28 cellular contexts compared by ENCODE assay signal in genomic region chrX:101740642-101741041, GRCh38.
"Had no signal": no experiment of that assay in that cellular context is flagged by ENCODE, and none has a peak within 500 bp of the region (broad histone marks: within the 10 kb centered on the region; RNA-seq: fewer than 3 reads in every experiment).

No MANE protein-coding gene starts in this region.

- H3K9me3 ChIP-seq: stomach, suprapubic skin, testis, thoracic aorta, thyroid gland, tibial artery, tibial nerve, transverse colon, upper lobe of left lung, upper lobe of right lung, uterus, vagina had no signal

- H3K27ac ChIP-seq: stomach, suprapubic skin, testis, thoracic aorta, thyroid gland, tibial artery, tibial nerve, transverse colon, upper lobe of left lung, upper lobe of right lung, uterus, vagina had no signal

- H3K4me3 ChIP-seq: stomach, suprapubic skin, testis, thoracic aorta, thyroid gland, tibial artery, tibial nerve, transverse colon, upper lobe of left lung, upper lobe of right lung, uterus, vagina had no signal

- H3K4me3 Mint-ChIP-seq: stimulated activated effector memory CD8-positive, alpha-beta T cell treated with anti-CD3 and anti-CD28 coated beads, Interleukin-12 subunit alpha, Interleukin-12 subunit beta, amount 100 ng/mL, for 72 hours; stimulated activated memory B cell treated with anti-CD40 and anti-IgM and Interleukin-4, amounts not matched to agents 10 μg/mL and 1 μg/mL and 100 μg/mL, for 72 hours; stimulated activated naive B cell treated with anti-CD40 and anti-IgM and Interleukin-4, amounts not matched to agents 10 μg/mL and 1 μg/mL and 100 μg/mL, for 72 hours; stimulated activated naive CD8-positive, alpha-beta T cell treated with anti-CD3 and anti-CD28 coated beads, Interleukin-15, amount 100 ng/mL, for 72 hours; stimulated activated naive CD8-positive, alpha-beta T cell treated with anti-CD3 and anti-CD28 coated beads, Interleukin-15, Interleukin-2, amounts not matched to agents 100 ng/mL and 50 ng/mL, for 24 hours; type B pancreatic cell had no signal

- H3K27me3 ChIP-seq: stomach, suprapubic skin, testis, thyroid gland, tibial artery, tibial nerve, transverse colon, upper lobe of left lung, upper lobe of right lung, vagina had no signal

- DNase-seq: stimulated activated CD4-positive, alpha-beta T cell treated with anti-CD3 and anti-CD28 coated beads, Interleukin-2, amount 100 ng/mL, for 48 hours; stimulated activated CD4-positive, alpha-beta T cell treated with anti-CD3 and anti-CD28 coated beads, Interleukin-4, amount 100 ng/mL, for 1 hour; stimulated activated CD4-positive, alpha-beta T cell treated with anti-CD3 and anti-CD28 coated beads, Interleukin-4, amount 100 ng/mL, for 24 hours; stimulated activated CD4-positive, alpha-beta T cell treated with anti-CD3 and anti-CD28 coated beads, Interleukin-4, amount 100 ng/mL, for 4 hours; stimulated activated CD8-positive, alpha-beta memory T cell treated with anti-CD3 and anti-CD28 coated beads, Interleukin-4, amount 100 ng/mL, for 48 hours; stimulated activated naive B cell treated with anti-CD40 and anti-IgM and Interleukin-4, amounts not matched to agents 10 μg/mL and 1 μg/mL and 100 μg/mL, for 72 hours; stimulated activated naive CD4-positive, alpha-beta T cell; stimulated activated naive CD4-positive, alpha-beta T cell treated with Interleukin-2 at 50 U/mL for 16 hours; stimulated activated naive CD8-positive, alpha-beta T cell treated with anti-CD3 and anti-CD28 coated beads, Interleukin-15, amount 100 ng/mL, for 72 hours; stimulated activated naive CD8-positive, alpha-beta T cell treated with anti-CD3 and anti-CD28 coated beads, Interleukin-15, Interleukin-2, amounts not matched to agents 100 U/mL and 50 U/mL, for 24 hours; stomach; substantia nigra; testis; thyroid gland; tibial artery; transverse colon; trophoblast cell; upper lobe of left lung; upper lobe of right lung; uterus had no signal

- H3K36me3 Mint-ChIP-seq: stimulated activated effector memory CD8-positive, alpha-beta T cell treated with anti-CD3 and anti-CD28 coated beads, Interleukin-12 subunit alpha, Interleukin-12 subunit beta, amount 100 ng/mL, for 72 hours; stimulated activated memory B cell treated with anti-CD40 and anti-IgM and Interleukin-4, amounts not matched to agents 10 μg/mL and 1 μg/mL and 100 μg/mL, for 72 hours; stimulated activated naive B cell treated with anti-CD40 and anti-IgM and Interleukin-4, amounts not matched to agents 10 μg/mL and 1 μg/mL and 100 μg/mL, for 72 hours; type B pancreatic cell had no signal

- H3K4me1 ChIP-seq: stomach, suprapubic skin, testis, thyroid gland, tibial artery, tibial nerve, transverse colon, upper lobe of left lung, upper lobe of right lung, uterus, vagina had no signal

- H3K4me1 Mint-ChIP-seq: stimulated activated effector memory CD8-positive, alpha-beta T cell treated with anti-CD3 and anti-CD28 coated beads, Interleukin-12 subunit alpha, Interleukin-12 subunit beta, amount 100 ng/mL, for 72 hours; stimulated activated memory B cell treated with anti-CD40 and anti-IgM and Interleukin-4, amounts not matched to agents 10 μg/mL and 1 μg/mL and 100 μg/mL, for 72 hours; stimulated activated naive CD8-positive, alpha-beta T cell treated with anti-CD3 and anti-CD28 coated beads, Interleukin-15, amount 100 ng/mL, for 72 hours had no signal

- H3K9me3 Mint-ChIP-seq: stimulated activated effector memory CD8-positive, alpha-beta T cell treated with anti-CD3 and anti-CD28 coated beads, Interleukin-12 subunit alpha, Interleukin-12 subunit beta, amount 100 ng/mL, for 72 hours; stimulated activated memory B cell treated with anti-CD40 and anti-IgM and Interleukin-4, amounts not matched to agents 10 μg/mL and 1 μg/mL and 100 μg/mL, for 72 hours; stimulated activated naive B cell treated with anti-CD40 and anti-IgM and Interleukin-4, amounts not matched to agents 10 μg/mL and 1 μg/mL and 100 μg/mL, for 72 hours; stimulated activated naive CD8-positive, alpha-beta T cell treated with anti-CD3 and anti-CD28 coated beads, Interleukin-15, amount 100 ng/mL, for 72 hours; stimulated activated naive CD8-positive, alpha-beta T cell treated with anti-CD3 and anti-CD28 coated beads, Interleukin-15, Interleukin-2, amounts not matched to agents 100 ng/mL and 50 ng/mL, for 24 hours; type B pancreatic cell had no signal

- H3K36me3 ChIP-seq: stomach, suprapubic skin, thoracic aorta, thyroid gland, tibial artery, tibial nerve, transverse colon, upper lobe of left lung, upper lobe of right lung, uterus, vagina had no signal

- H3K27ac Mint-ChIP-seq: stimulated activated effector memory CD8-positive, alpha-beta T cell treated with anti-CD3 and anti-CD28 coated beads, Interleukin-12 subunit alpha, Interleukin-12 subunit beta, amount 100 ng/mL, for 72 hours; stimulated activated memory B cell treated with anti-CD40 and anti-IgM and Interleukin-4, amounts not matched to agents 10 μg/mL and 1 μg/mL and 100 μg/mL, for 72 hours; stimulated activated naive B cell treated with anti-CD40 and anti-IgM and Interleukin-4, amounts not matched to agents 10 μg/mL and 1 μg/mL and 100 μg/mL, for 72 hours; stimulated activated naive CD8-positive, alpha-beta T cell treated with anti-CD3 and anti-CD28 coated beads, Interleukin-15, amount 100 ng/mL, for 72 hours; stimulated activated naive CD8-positive, alpha-beta T cell treated with anti-CD3 and anti-CD28 coated beads, Interleukin-15, Interleukin-2, amounts not matched to agents 100 ng/mL and 50 ng/mL, for 24 hours; type B pancreatic cell had no signal

- H3K27me3 Mint-ChIP-seq: stimulated activated memory B cell treated with anti-CD40 and anti-IgM and Interleukin-4, amounts not matched to agents 10 μg/mL and 1 μg/mL and 100 μg/mL, for 72 hours; type B pancreatic cell had no signal

- ATAC-seq: stimulated activated effector memory CD8-positive, alpha-beta T cell treated with anti-CD3 and anti-CD28 coated beads, Interleukin-12 subunit alpha, Interleukin-12 subunit beta, amount 100 ng/mL, for 72 hours; stimulated activated memory B cell treated with anti-CD40 and anti-IgM and Interleukin-4, amounts not matched to agents 10 μg/mL and 1 μg/mL and 100 μg/mL, for 72 hours; stimulated activated naive B cell treated with anti-CD40 and anti-IgM and Interleukin-4, amounts not matched to agents 10 μg/mL and 1 μg/mL and 100 μg/mL, for 72 hours; stimulated activated naive CD8-positive, alpha-beta T cell treated with anti-CD3 and anti-CD28 coated beads, Interleukin-15, amount 100 ng/mL, for 72 hours; stimulated activated naive CD8-positive, alpha-beta T cell treated with anti-CD3 and anti-CD28 coated beads, Interleukin-15, Interleukin-2, amounts not matched to agents 100 U/mL and 50 U/mL, for 24 hours; upper lobe of right lung had no signal
